Comparison of ENCODE assay signal across 27 cellular contexts in genomic region chr14:79583738-79584405, GRCh38.
A peak's percentile ranks its signal among the peaks of the same experiment; 100 is the strongest.
DNase-seq lines count a peak whose midpoint lies in the region; ATAC-seq and TF ChIP-seq lines count a peak whose summit lies in the region.
"Had no signal": no experiment of that assay in that cellular context is flagged by ENCODE, and none has a peak within 500 bp of the region (broad histone marks: within the 10 kb centered on the region; RNA-seq: fewer than 3 reads in every experiment).

No MANE protein-coding gene starts in this region.

- no peak overlapping the region for H3K23ac ChIP-seq in H9 (ENCODE audit: insufficient read length, low read depth, low read length)

- H3K4me2 ChIP-seq in PC-3 (ENCODE audit: low read length) (no peak overlapping the region), osteoblast (ENCODE audit: insufficient read depth, low read length) (peak overlapping the region; percentile 26), H9 (ENCODE audit: insufficient read depth, insufficient read length, low read length) (no peak overlapping the region)
- H3K4me2 ChIP-seq: BLaER1 treated with 17β-estradiol and CSF1 and Interleukin-3, amounts not matched to agents 10 nM and 100 nM; KMS-11 had no signal

- no TSS peak for BruUV-seq in PC-3 (replicated peaks; lab: Mats Ljungman, UMichigan)

- no peaks in the 10 kb centered on the region for H3K36me3 Mint-ChIP-seq in H9 (ENCODE audit: insufficient read depth in 1 of 3, low read depth in 3 of 3)
- H3K36me3 Mint-ChIP-seq: activated CD4-positive, alpha-beta memory T cell treated with anti-CD3 and anti-CD28 coated beads for 36 hours; activated naive CD4-positive, alpha-beta T cell treated with anti-CD3 and anti-CD28 coated beads, Interleukin-2, amount 50 U/mL, for 24 hours; naive B cell had no signal

- H3K4me3 ChIP-seq in PC-3 (ENCODE audit: low read length) (no peak overlapping the region), epithelial cell of esophagus (ENCODE audit: low read length) (no peak overlapping the region), osteoblast (ENCODE audit: insufficient read depth, low read length) (no peak overlapping the region), lower lobe of right lung (no peak overlapping the region)
- H3K4me3 ChIP-seq: BLaER1 treated with 17β-estradiol and CSF1 and Interleukin-3, amounts not matched to agents 10 nM and 100 nM; gastrocnemius medialis; skin epidermis had no signal

- no peak for ATAC-seq in PC-3
- no peak for ATAC-seq in lower lobe of right lung
- ATAC-seq: gastrocnemius medialis had no signal

- H3T11ph ChIP-seq in H9 (ENCODE audit: low read length), result no peak overlapping the region

- H4K20me1 ChIP-seq in PC-3 (ENCODE audit: low read length) (no peaks in the 10 kb centered on the region), osteoblast (ENCODE audit: insufficient read depth, low read length) (no peaks in the 10 kb centered on the region), H9 (ENCODE audit: control insufficient read depth, insufficient read depth, insufficient read length) (no peaks in the 10 kb centered on the region)
- H4K20me1 ChIP-seq: BLaER1 treated with 17β-estradiol and CSF1 and Interleukin-3, amounts not matched to agents 10 nM and 100 nM had no signal

- no peaks in the 10 kb centered on the region for H3K27me3 Mint-ChIP-seq in H9 (ENCODE audit: low read depth)
- H3K27me3 Mint-ChIP-seq: activated CD4-positive, alpha-beta memory T cell treated with anti-CD3 and anti-CD28 coated beads for 36 hours; activated naive CD4-positive, alpha-beta T cell treated with anti-CD3 and anti-CD28 coated beads, Interleukin-2, amount 50 U/mL, for 24 hours; activated T-cell treated with anti-CD3 and anti-CD28 coated beads, Interleukin-2, amount 50 U/mL, for 24 hours; naive B cell had no signal

- H3K9ac ChIP-seq in PC-3 (ENCODE audit: low read length), result no peak overlapping the region
- no peak overlapping the region for H3K9ac ChIP-seq in H9 (ENCODE audit: extremely low read depth, insufficient read length, low read length)
- H3K9ac ChIP-seq: BLaER1 treated with 17β-estradiol and CSF1 and Interleukin-3, amounts not matched to agents 10 nM and 100 nM; KMS-11; parathyroid adenoma had no signal

- no peak overlapping the region for H2BK20ac ChIP-seq in H9 (ENCODE audit: low read depth, low read length, poor library complexity, severe bottlenecking)

- TF ChIP-seq CTCF in PC-3 (conservative IDR thresholded peaks at IDR 0.05; ENCODE audit: low read depth, low read length) (no peak), epithelial cell of esophagus (IDR thresholded peaks at IDR 0.05; ENCODE audit: insufficient read depth, low read depth, low read length, missing control alignments) (no peak), osteoblast (IDR thresholded peaks at IDR 0.05; ENCODE audit: extremely low read depth, low read depth, low read length) (no peak), H9 (conservative IDR thresholded peaks at IDR 0.05) (no peak), lower lobe of right lung (IDR thresholded peaks at IDR 0.05) (no peak)

- H3F3A ChIP-seq in PC-3 (ENCODE audit: low read length, unreplicated experiment), result no peaks in the 10 kb centered on the region

- no peak overlapping the region for H2AK5ac ChIP-seq in H9 (ENCODE audit: insufficient read length, low read length)

- H2BK12ac ChIP-seq in H9 (ENCODE audit: insufficient read length, low read depth, low read length), result no peak overlapping the region

- H2BK15ac ChIP-seq in H9 (ENCODE audit: low read depth, low read length), result no peak overlapping the region

- H3K23me2 ChIP-seq in H9 (ENCODE audit: insufficient read length, low read depth, low read length, poor library complexity, severe bottlenecking), result no peaks in the 10 kb centered on the region

- peaks cover 8% of the 10 kb centered on the region; the same call in 1 of the 2 replicates for H3K4me1 ChIP-seq in PC-3 (ENCODE audit: insufficient read depth, low read length)
- peaks cover 40% of the 10 kb centered on the region for H3K4me1 ChIP-seq in osteoblast (ENCODE audit: insufficient read depth, low read length)
- H3K4me1 ChIP-seq in H9 (ENCODE audit: insufficient read depth, low read length), result no peaks in the 10 kb centered on the region; the same call in 1 of the 2 replicates
- H3K4me1 ChIP-seq in lower lobe of right lung, result peaks cover 11% of the 10 kb centered on the region
- H3K4me1 ChIP-seq: BLaER1 treated with 17β-estradiol and CSF1 and Interleukin-3, amounts not matched to agents 10 nM and 100 nM had no signal

- no peak overlapping the region for H3K18ac ChIP-seq in H9 (ENCODE audit: insufficient read length, low read depth, low read length)

- no peaks in the 10 kb centered on the region for H3K79me1 ChIP-seq in H9 (ENCODE audit: insufficient read depth, low read depth, low read length, poor library complexity, severe bottlenecking)

- H4K5ac ChIP-seq in H9 (ENCODE audit: insufficient read length, low read depth, low read length), result no peak overlapping the region

- H3K14ac ChIP-seq in H9 (ENCODE audit: insufficient read depth, low read length), result no peak overlapping the region

- H4K91ac ChIP-seq in H9 (ENCODE audit: insufficient read length, low read depth, low read length), result no peak overlapping the region

- H3K9me3 ChIP-seq in PC-3 (ENCODE audit: low read length) (no peaks in the 10 kb centered on the region), osteoblast (ENCODE audit: low read depth, low read length) (no peaks in the 10 kb centered on the region), H9 (ENCODE audit: control insufficient read depth, low read depth, low read length) (no peaks in the 10 kb centered on the region), lower lobe of right lung (no peaks in the 10 kb centered on the region)
- H3K9me3 ChIP-seq: BLaER1 treated with 17β-estradiol and CSF1 and Interleukin-3, amounts not matched to agents 10 nM and 100 nM; gastrocnemius medialis had no signal

- H3K9me2 ChIP-seq in PC-3 (replicated peaks; ENCODE audit: low read length), result no peaks in the 10 kb centered on the region

- intact Hi-C loops in PC-3 (cut with micrococcal nuclease), result no loop called here
- intact Hi-C loops in lower lobe of right lung (cut with DNase I), result no loop called here

- POLR2A ChIA-PET in PC-3 (lab: Charles Lee; ENCODE audit: unreplicated experiment), result interaction anchor here (0.7 kb wide), 2 partner anchors 397 to 1196 kb away, joined by 3 to 5 read pairs; no protein-coding TSS in a partner anchor

- no peak overlapping the region for H3K4ac ChIP-seq in H9 (ENCODE audit: low read depth, low read length)

- H3K27me3 ChIP-seq in PC-3 (ENCODE audit: low read length) (no peaks in the 10 kb centered on the region), osteoblast (ENCODE audit: insufficient read depth, low read length) (no peaks in the 10 kb centered on the region), H9 (ENCODE audit: insufficient read depth, low read length) (no peaks in the 10 kb centered on the region), lower lobe of right lung (ENCODE audit: low read depth) (no peaks in the 10 kb centered on the region)
- H3K27me3 ChIP-seq: BLaER1 treated with 17β-estradiol and CSF1 and Interleukin-3, amounts not matched to agents 10 nM and 100 nM; gastrocnemius medialis had no signal

- WGBS in H9 (ENCODE audit: extremely low coverage, insufficient read length, low lambda C conversion rate), result no CpG with 5 or more reads among the region's 4 CpGs

- no peak overlapping the region for H3K27ac Mint-ChIP-seq in H9
- H3K27ac Mint-ChIP-seq: activated CD4-positive, alpha-beta memory T cell treated with anti-CD3 and anti-CD28 coated beads for 36 hours; activated naive CD4-positive, alpha-beta T cell treated with anti-CD3 and anti-CD28 coated beads, Interleukin-2, amount 50 U/mL, for 24 hours; activated T-cell treated with anti-CD3 and anti-CD28 coated beads, Interleukin-2, amount 50 U/mL, for 24 hours; naive B cell had no signal

- no peaks in the 10 kb centered on the region for H3K9me3 Mint-ChIP-seq in H9
- H3K9me3 Mint-ChIP-seq: activated CD4-positive, alpha-beta memory T cell treated with anti-CD3 and anti-CD28 coated beads for 36 hours had no signal

- no peak overlapping the region for H3K56ac ChIP-seq in H9 (ENCODE audit: insufficient read length, low read depth, low read length)

- H3K4me3 Mint-ChIP-seq in H9, result no peak overlapping the region
- H3K4me3 Mint-ChIP-seq: activated CD4-positive, alpha-beta memory T cell treated with anti-CD3 and anti-CD28 coated beads for 36 hours; activated naive CD4-positive, alpha-beta T cell treated with anti-CD3 and anti-CD28 coated beads, Interleukin-2, amount 50 U/mL, for 24 hours; activated T-cell treated with anti-CD3 and anti-CD28 coated beads, Interleukin-2, amount 50 U/mL, for 24 hours had no signal

- peak overlapping the region; percentile 27; the same call in 1 of the 2 replicates for H3K27ac ChIP-seq in PC-3 (ENCODE audit: low read length)
- peak overlapping the region; percentile 95 for H3K27ac ChIP-seq in osteoblast (ENCODE audit: low read depth, low read length)
- no peak overlapping the region for H3K27ac ChIP-seq in H9 (ENCODE audit: insufficient read length, low read depth, low read length)
- H3K27ac ChIP-seq in lower lobe of right lung, result no peak overlapping the region
- H3K27ac ChIP-seq: BLaER1 treated with 17β-estradiol and CSF1 and Interleukin-3, amounts not matched to agents 10 nM and 100 nM; gastrocnemius medialis; KMS-11; parathyroid adenoma; skin epidermis; WERI-Rb-1 had no signal

- no peak overlapping the region for H2BK5ac ChIP-seq in H9 (ENCODE audit: insufficient read length, low read length)

- peaks cover 17% of the 10 kb centered on the region in 2 experiments for H3K4me1 Mint-ChIP-seq in H9
- H3K4me1 Mint-ChIP-seq: activated naive CD4-positive, alpha-beta T cell treated with anti-CD3 and anti-CD28 coated beads, Interleukin-2, amount 50 U/mL, for 24 hours; naive B cell had no signal

- no peak overlapping the region for H2BK120ac ChIP-seq in H9 (ENCODE audit: low read depth, low read length, poor library complexity, severe bottlenecking)

- CTCF ChIA-PET in PC-3 (lab: Charles Lee), result interaction anchor here (1.1 kb wide), 1 partner anchor 126 kb away, joined by 5 read pairs; no protein-coding TSS in a partner anchor

- H3K36me3 ChIP-seq in PC-3 (ENCODE audit: low read depth, low read length), result no peaks in the 10 kb centered on the region
- no peaks in the 10 kb centered on the region for H3K36me3 ChIP-seq in osteoblast (ENCODE audit: insufficient read depth, low read length)
- no peaks in the 10 kb centered on the region for H3K36me3 ChIP-seq in lower lobe of right lung
- H3K36me3 ChIP-seq: BLaER1 treated with 17β-estradiol and CSF1 and Interleukin-3, amounts not matched to agents 10 nM and 100 nM; gastrocnemius medialis; WERI-Rb-1 had no signal

- H2AFZ ChIP-seq in PC-3 (ENCODE audit: low read length) (no peak overlapping the region), osteoblast (ENCODE audit: low read length) (no peak overlapping the region), H9 (ENCODE audit: low read length) (no peak overlapping the region)
- H2AFZ ChIP-seq: parathyroid adenoma had no signal

- no peak overlapping the region for H4K8ac ChIP-seq in H9 (replicated peaks; ENCODE audit: insufficient read length, low read depth, low read length)

- peak; percentile 90 for DNase-seq in EL
- DNase-seq in PC-3, result peak; percentile 2
- peak; percentile 13 for DNase-seq in epithelial cell of esophagus (ENCODE audit: low read depth)
- no peak for DNase-seq in osteoblast (ENCODE audit: insufficient read length, low spot score, missing footprints)
- DNase-seq in amygdala (lab: John Stamatoyannopoulos, UW), result no peak
- DNase-seq in H9, result no peak
- no peak for DNase-seq in lower lobe of right lung
- DNase-seq in stimulated activated CD4-positive, alpha-beta T cell treated with anti-CD3 and anti-CD28 coated beads, Interleukin-2, amount 100 ng/mL, for 24 hours, result no peak
- DNase-seq: activated CD4-positive, alpha-beta memory T cell treated with anti-CD3 and anti-CD28 coated beads for 36 hours; activated T-cell treated with anti-CD3 and anti-CD28 coated beads, Interleukin-2, amount 50 U/mL, for 24 hours; central memory CD4-positive, alpha-beta T cell; DMS 273 treated with DMSO at 0.1 percent for 48 hours; effector memory CD4-positive, alpha-beta T cell; gastrocnemius medialis; H7; naive B cell; NCI-H1436 treated with DMSO at 0.1 percent for 48 hours; NCI-H345; stimulated activated CD4-positive, alpha-beta T cell treated with anti-CD3 and anti-CD28 coated beads, Interleukin-4, amount 100 ng/mL, for 4 hours; stimulated activated CD8-positive, alpha-beta memory T cell treated with anti-CD3 and anti-CD28 coated beads, Interleukin-4, amount 100 ng/mL, for 48 hours; T-helper 1 cell; WERI-Rb-1 had no signal

- no peaks in the 10 kb centered on the region for H3K79me2 ChIP-seq in PC-3 (ENCODE audit: low read length)
- H3K79me2 ChIP-seq in osteoblast (ENCODE audit: insufficient read depth, low read length), result no peaks in the 10 kb centered on the region
- no peaks in the 10 kb centered on the region for H3K79me2 ChIP-seq in H9 (ENCODE audit: insufficient read depth, low read length)

Comparison
In these comparisons a context has a peak if more than half of its experiments do, and no peak if none do; other contexts are left out.
1. DNase-seq: peak in EL (single experiment), PC-3 (single experiment) and epithelial cell of esophagus (single experiment); none in osteoblast (single experiment), amygdala (0 of 56), H9 (single experiment), lower lobe of right lung (single experiment) and stimulated activated CD4-positive, alpha-beta T cell treated with anti-CD3 and anti-CD28 coated beads, Interleukin-2, amount 100 ng/mL, for 24 hours (0 of 2).
2. H3K27ac ChIP-seq: peak in PC-3 (single experiment) and osteoblast (single experiment); none in H9 (single experiment) and lower lobe of right lung (single experiment).